In the genomic region with DNA sequence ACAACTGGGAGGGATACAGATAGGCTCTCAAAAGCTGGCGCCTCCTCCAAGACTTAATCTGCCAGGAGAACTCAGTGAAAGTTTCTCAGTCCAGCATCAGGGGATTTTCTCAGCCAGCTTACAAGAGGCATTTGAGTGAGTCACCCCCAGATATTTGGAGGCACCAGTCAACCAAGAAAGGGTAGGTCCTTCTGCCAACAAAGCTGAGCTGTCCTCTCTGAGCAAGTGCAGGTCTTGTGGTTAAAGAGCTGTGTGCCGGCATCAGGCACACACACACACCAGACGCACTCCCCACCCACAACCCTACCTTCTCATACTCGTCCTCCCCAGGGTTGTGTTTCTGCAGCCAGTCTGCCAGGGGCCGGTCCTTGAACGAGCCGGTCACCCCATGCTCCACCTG, we compare ENCODE assay signal across 11 cellular contexts. TPM values are rescaled to one million over a fixed set of nuclear protein-coding genes. Genes with fewer than 3 reads are reported as not detected.
DNase-seq lines count a peak whose midpoint lies in the region; ATAC-seq, FAIRE-seq and TF ChIP-seq lines count a peak whose summit lies in the region.
"Had no signal": no experiment of that assay in that cellular context is flagged by ENCODE, and none has a peak within 500 bp of the region (broad histone marks: within the 10 kb centered on the region; RNA-seq: fewer than 3 reads in every experiment).

No MANE protein-coding gene starts in this region.

- no peak for FAIRE-seq in H1 (lab: Jason Lieb, UNC)

- H3K23me2 ChIP-seq in H1 (ENCODE audit: low read depth, low read length) = no peaks in the 10 kb centered on the region

- peaks cover 0 to 3% of the 10 kb centered on the region in 2 experiments for H4K20me1 ChIP-seq in H1 (replicated peaks in 1 of 2; ENCODE audit: control insufficient read depth in 1 of 2, insufficient read depth in 2 of 2, low read length in 2 of 2)

- H3K27ac ChIP-seq in H1 (ENCODE audit: low read depth, low read length) (no peak overlapping the region), prostate gland (peak overlapping the region; percentile 12 to 44)
- H3K27ac ChIP-seq: HL-60 had no signal

- H3K36me3 Mint-ChIP-seq in Calu3 (ENCODE audit: insufficient read depth, unreplicated experiment) = peaks cover 17% of the 10 kb centered on the region

- TF ChIP-seq CTCF in Calu3 (IDR thresholded peaks at IDR 0.05; ENCODE audit: unreplicated experiment) = no peak
- TF ChIP-seq CTCF in H1 (IDR thresholded peaks at IDR 0.05; ENCODE audit: control extremely low read depth in 1 of 3, insufficient read depth in 1 of 3, low read depth in 1 of 3, low read length in 3 of 3) = no peak
- TF ChIP-seq CTCF in prostate gland (IDR thresholded peaks at IDR 0.05) = no peak

- H3K4me1 Mint-ChIP-seq in Calu3 (ENCODE audit: low read depth, unreplicated experiment) = peaks cover 46% of the 10 kb centered on the region
- H3K4me1 Mint-ChIP-seq: central memory CD8-positive, alpha-beta T cell; nephron had no signal

- BruUV-seq in Calu3 (replicated peaks; lab: Mats Ljungman, UMichigan) = no TSS peak

- H3K4me3 ChIP-seq in H1 (ENCODE audit: extremely low read depth in 1 of 4, insufficient read depth in 2 of 4, low read depth in 3 of 4, low read length in 4 of 4) = no peak overlapping the region
- no peak overlapping the region for H3K4me3 ChIP-seq in prostate gland

- no peak overlapping the region for H3K23ac ChIP-seq in H1 (ENCODE audit: insufficient read length)

- H3K4me3 Mint-ChIP-seq in Calu3 (ENCODE audit: low read depth, unreplicated experiment) = no peak overlapping the region
- H3K4me3 Mint-ChIP-seq: central memory CD8-positive, alpha-beta T cell; nephron had no signal

- no peak for TF ChIP-seq EP300 in H1 (IDR thresholded peaks at IDR 0.05; ENCODE audit: borderline replicate concordance in 1 of 2, low read depth in 2 of 2, low read length in 2 of 2)

- H3K18ac ChIP-seq in H1 (ENCODE audit: extremely low read depth, low read length) = no peak overlapping the region

- H3K9me3 Mint-ChIP-seq in Calu3 (ENCODE audit: low read depth, unreplicated experiment) = no peaks in the 10 kb centered on the region
- H3K9me3 Mint-ChIP-seq: central memory CD8-positive, alpha-beta T cell; nephron had no signal

- H3K27me3 ChIP-seq in H1 (replicated peaks in 1 of 4; ENCODE audit: control insufficient read depth in 3 of 4, extremely low read depth in 1 of 4, insufficient read depth in 3 of 4, low read length in 3 of 4) = no peaks in the 10 kb centered on the region
- H3K27me3 ChIP-seq in prostate gland (replicated peaks; ENCODE audit: insufficient read depth) = no peaks in the 10 kb centered on the region

- H3K36me3 ChIP-seq in H1 (ENCODE audit: control insufficient read depth in 2 of 4, insufficient read depth in 4 of 4, low read length in 3 of 4) = peaks cover 4 to 25% (median 14%) of the 10 kb centered on the region in 4 experiments; a peak in 7 of 8 replicates
- no peaks in the 10 kb centered on the region for H3K36me3 ChIP-seq in prostate gland

- TF ChIP-seq POLR2A in H1 (IDR thresholded peaks at IDR 0.05; ENCODE audit: control extremely low read depth in 1 of 2, low read depth in 2 of 2, low read length in 2 of 2) (no peak), prostate gland (IDR thresholded peaks at IDR 0.05) (peak; percentile 34)

- DNase-seq in Calu3 (peak; percentile 46), NCI-H226 (peak; percentile 100), H1 (ENCODE audit: low read depth in 1 of 2, low spot score in 2 of 2) (no peak), prostate gland (ENCODE audit: low spot score) (no peak), cerebellar nuclear complex (lab: John Stamatoyannopoulos, UW) (no peak), NCI-H1048 (lab: John Stamatoyannopoulos, UW) (no peak), DMS153 (lab: John Stamatoyannopoulos, UW) (no peak)

- no peak overlapping the region for H2AK5ac ChIP-seq in H1 (ENCODE audit: low read depth, low read length)

- POLR2A ChIA-PET in H1 (lab: Charles Lee; ENCODE audit: partially characterized antibody) = interaction anchor here (1.0 to 1.2 kb wide), 2 partner anchors 11 to 24 kb away, joined by 3 to 4 read pairs; no protein-coding TSS in a partner anchor

- no peak for TF ChIP-seq RAD21 in H1 (IDR thresholded peaks at IDR 0.05 in 1 of 2, conservative IDR thresholded peaks at IDR 0.05 in 1 of 2; ENCODE audit: low read depth in 2 of 2, low read length in 2 of 2)

- no peak overlapping the region for H2BK15ac ChIP-seq in H1 (ENCODE audit: low read length)

- no peak overlapping the region for H3K4ac ChIP-seq in H1 (replicated peaks; ENCODE audit: insufficient read length, low read depth, low read length)

- CTCF ChIA-PET in Calu3 (lab: Charles Lee) = interaction anchor here (0.5 to 1.8 kb wide), 4 partner anchors 21 to 173 kb away, joined by 3 to 6 read pairs (median 4); a partner anchor contains a TSS
- CTCF ChIA-PET in H1 (lab: Charles Lee; ENCODE audit: partially characterized antibody) = interaction anchor here (0.6 to 47.3 kb wide), 8 partner anchors 7 to 325 kb away, joined by 3 to 2124 read pairs (median 8); a partner anchor contains a TSS

- H4K8ac ChIP-seq in H1 (ENCODE audit: extremely low read depth, insufficient read depth, low read length) = peak overlapping the region; percentile 35; the same call in 1 of the 2 replicates

- no peak overlapping the region for H2BK5ac ChIP-seq in H1 (ENCODE audit: low read depth, low read length)

- H3K56ac ChIP-seq in H1 (replicated peaks; ENCODE audit: insufficient read length, low read depth, low read length) = no peak overlapping the region

- 85% methylated on average over 7 of the region's 7 CpGs; no CpG with 5 or more reads in 1 of the 2 experiments for WGBS in H1 (ENCODE audit: extremely low coverage in 1 of 2, insufficient coverage in 1 of 2, insufficient read length in 1 of 2, insufficient replicate concordance in 2 of 2, low coverage in 1 of 2, low lambda C conversion rate in 2 of 2, missing lambda C conversion rate in 1 of 2), 2 experiments
- 64% methylated on average over 7 of the region's 7 CpGs for WGBS in prostate gland

- H3K4me1 ChIP-seq in H1 (replicated peaks in 1 of 4; ENCODE audit: control insufficient read depth in 3 of 4, insufficient read depth in 4 of 4, low read length in 3 of 4) (no peaks in the 10 kb centered on the region), prostate gland (replicated peaks) (peaks cover 8% of the 10 kb centered on the region)

- no peaks in the 10 kb centered on the region for H3K27me3 Mint-ChIP-seq in Calu3 (ENCODE audit: unreplicated experiment)
- H3K27me3 Mint-ChIP-seq: central memory CD8-positive, alpha-beta T cell had no signal

- no peaks in the 10 kb centered on the region for H3K79me2 ChIP-seq in H1 (ENCODE audit: control insufficient read depth in 1 of 2, insufficient read depth in 2 of 2, low read length in 2 of 2)

- no peak overlapping the region for H3K14ac ChIP-seq in H1 (ENCODE audit: insufficient read length)

- H2BK20ac ChIP-seq in H1 (ENCODE audit: low read length) = no peak overlapping the region

- H3K9me3 ChIP-seq in H1 (ENCODE audit: insufficient read depth in 2 of 2, low read depth in 1 of 2, low read length in 1 of 2) (no peaks in the 10 kb centered on the region), prostate gland (no peaks in the 10 kb centered on the region)

- no peak overlapping the region for H2BK120ac ChIP-seq in H1 (replicated peaks; ENCODE audit: low read depth, low read length)

- H3K27ac Mint-ChIP-seq in Calu3 (ENCODE audit: unreplicated experiment) = no peak overlapping the region

- no peak overlapping the region for H2AFZ ChIP-seq in H1 (ENCODE audit: low read length)

- H2BK12ac ChIP-seq in H1 (ENCODE audit: low read depth, low read length) = no peak overlapping the region

- intact Hi-C loops in Calu3 (cut with micrococcal nuclease; ENCODE audit: unreplicated experiment) = no loop called here
- intact Hi-C loops in prostate gland (cut with DNase I) = no loop called here

- no peak overlapping the region for H4K5ac ChIP-seq in H1 (ENCODE audit: insufficient read length, low read depth, low read length)

- H3K9ac ChIP-seq in H1 (replicated peaks in 1 of 4; ENCODE audit: extremely low read depth in 1 of 4, low read depth in 3 of 4, low read length in 3 of 4) = no peak overlapping the region

- no peak overlapping the region for H4K91ac ChIP-seq in H1 (replicated peaks; ENCODE audit: insufficient read length, low read length)

- H3K79me1 ChIP-seq in H1 (ENCODE audit: low read depth, low read length) = no peaks in the 10 kb centered on the region; the same call in 1 of the 2 replicates

- no peak for ATAC-seq in GM18511 (IDR thresholded peaks at IDR 0.05; ENCODE audit: unreplicated experiment)

- H3K4me2 ChIP-seq in H1 (ENCODE audit: insufficient read depth in 1 of 2, low read depth in 2 of 2, low read length in 2 of 2) = no peak overlapping the region

TF ChIP-seq in H1, 55 proteins besides CTCF, POLR2A, EP300 and RAD21 (continues in another document):
- TF ChIP-seq SIRT6 (IDR thresholded peaks at IDR 0.05; ENCODE audit: low read length) (no peak), BCL11A (IDR thresholded peaks at IDR 0.05; ENCODE audit: low read depth in 2 of 2, low read length in 2 of 2) (no peak), PHF8 (conservative IDR thresholded peaks at IDR 0.05; ENCODE audit: low read depth, low read length) (no peak), HDAC6 (IDR thresholded peaks at IDR 0.05; ENCODE audit: low read depth, low read length) (no peak), FOSL1 (IDR thresholded peaks at IDR 0.05; ENCODE audit: insufficient read depth, low read depth, low read length) (no peak)

RNA-seq across cellular contexts. Expression of a gene that starts 27.0 kb away (rescaled TPM):
- 65.2 and 68.8 TPM in 2 replicates for total RNA-seq in Calu3 (2022)
- total RNA-seq in H1 (2021; fragmentation: NEBNext Ultra II Directional; extraction: Animal tissue kit (Norgen Biotek cat#: 25700)) = 70.1 and 72.2 TPM in 2 replicates
- polyA plus RNA-seq in H1 (2011; rRNA removed) = 14.4 and 20.0 TPM in 2 replicates
- 19.3 TPM for polyA plus RNA-seq in H1 (2011; cell fraction: cytosol; rRNA removed)
- 14.6 TPM for polyA plus RNA-seq in H1 (2011; cell fraction: nucleus; rRNA removed)
- 13.3 to 25.2 TPM (median 17.0 TPM) in 4 replicates for polyA plus RNA-seq in H1 (2012, experiment 1 of 2)
- 3.4 TPM for polyA plus RNA-seq in H1 (2012, experiment 2 of 2)
- polyA plus RNA-seq in H1 (2013, experiment 1 of 2) = 34.3 TPM
- 37.9 TPM for polyA plus RNA-seq in H1 (2013, experiment 2 of 2)
- polyA minus RNA-seq in H1 (2011; rRNA and poly(A)+ RNA removed) = 41.1 and 46.5 TPM in 2 replicates
- polyA minus RNA-seq in H1 (2011; cell fraction: cytosol; rRNA and poly(A)+ RNA removed) = 37.1 TPM
- polyA minus RNA-seq in H1 (2011; cell fraction: nucleus; rRNA and poly(A)+ RNA removed) = 41.8 TPM
- 10 to 100 TPM; 43.5 to 45.0 TPM for total RNA-seq in prostate gland

RNA-seq across cellular contexts. Expression of a gene that starts 56.0 kb away (rescaled TPM):
- 24.4 and 33.9 TPM in 2 replicates for total RNA-seq in Calu3 (2022)
- total RNA-seq in H1 (2021; fragmentation: NEBNext Ultra II Directional; extraction: Animal tissue kit (Norgen Biotek cat#: 25700)) = 36.7 and 36.9 TPM in 2 replicates
- 20.4 and 26.0 TPM in 2 replicates for polyA plus RNA-seq in H1 (2011; rRNA removed)
- 15.9 TPM for polyA plus RNA-seq in H1 (2011; cell fraction: cytosol; rRNA removed)
- 30.4 TPM for polyA plus RNA-seq in H1 (2011; cell fraction: nucleus; rRNA removed)
- polyA plus RNA-seq in H1 (2012, experiment 1 of 2) = 11.3 to 13.9 TPM (median 12.5 TPM) in 4 replicates
- 8.4 TPM for polyA plus RNA-seq in H1 (2012, experiment 2 of 2)
- polyA plus RNA-seq in H1 (2013, experiment 1 of 2) = 8.5 TPM
- 7.8 TPM for polyA plus RNA-seq in H1 (2013, experiment 2 of 2)
- polyA minus RNA-seq in H1 (2011; rRNA and poly(A)+ RNA removed) = 44.4 and 55.8 TPM in 2 replicates
- polyA minus RNA-seq in H1 (2011; cell fraction: cytosol; rRNA and poly(A)+ RNA removed) = 30.4 TPM
- 37.1 TPM for polyA minus RNA-seq in H1 (2011; cell fraction: nucleus; rRNA and poly(A)+ RNA removed)
- 10 to 100 TPM; 20.9 to 24.1 TPM for total RNA-seq in prostate gland

Comparison
In these comparisons a context has a peak if more than half of its experiments do, and no peak if none do; other contexts are left out.
1. DNase-seq: peak in Calu3 (single experiment) and NCI-H226 (single experiment); none in H1 (0 of 2), prostate gland (single experiment), cerebellar nuclear complex (0 of 2), NCI-H1048 (single experiment) and DMS153 (single experiment).